ENCODE assay signal across 1 cellular context in genomic region chr3:172537521-172538158, GRCh38.
TF ChIP-seq lines count a peak whose summit lies in the region.

No MANE protein-coding gene starts in this region.

TF ChIP-seq in K562, 482 proteins besides CTCF, POLR2A, EP300 and RAD21:
- TF ChIP-seq ZNF592 (IDR thresholded peaks at IDR 0.05) (peak; percentile 67), ZBTB12 (CRISPR knock-in tag; IDR thresholded peaks at IDR 0.05) (no peak), TEAD2 (tag; IDR thresholded peaks at IDR 0.05) (peak; percentile 56; the same call in 1 of the 2 replicates), ZNF41 (CRISPR knock-in tag; conservative IDR thresholded peaks at IDR 0.05) (0 out of 2 replicates have a peak, but pooled peaks have one; percentile 39), KLF6 (CRISPR knock-in tag; IDR thresholded peaks at IDR 0.05; ENCODE audit: borderline replicate concordance) (peak; percentile 48; the same call in 1 of the 2 replicates), PTTG1 (tag; IDR thresholded peaks at IDR 0.05; ENCODE audit: low read depth) (peak; percentile 88), PYGO2 (tag; IDR thresholded peaks at IDR 0.05) (peak; percentile 58; the same call in 1 of the 2 replicates), HNRNPUL1 (IDR thresholded peaks at IDR 0.05; ENCODE audit: low read length) (no peak), HINFP (tag; conservative IDR thresholded peaks at IDR 0.05; ENCODE audit: low read depth) (peak; percentile 64; the same call in 1 of the 2 replicates), ARHGAP35 (IDR thresholded peaks at IDR 0.05; ENCODE audit: partially characterized antibody) (no peak), DDX20 (tag; IDR thresholded peaks at IDR 0.05; ENCODE audit: low read depth) (peak; percentile 82), PHF20 (IDR thresholded peaks at IDR 0.05; ENCODE audit: partially characterized antibody) (no peak), PTRF (tag; IDR thresholded peaks at IDR 0.05) (peak; percentile 83; the same call in 1 of the 2 replicates), NR4A1 (CRISPR knock-in tag; IDR thresholded peaks at IDR 0.05) (no peak), NR4A1 (tag; IDR thresholded peaks at IDR 0.05) (peak; percentile 82), TEAD1 (CRISPR knock-in tag; IDR thresholded peaks at IDR 0.05) (0 out of 4 replicates have a peak, but pooled peaks of 1 of the 2 experiments have one; percentile 21), NR2C1 (IDR thresholded peaks at IDR 0.05) (no peak), NR2C1 (tag; IDR thresholded peaks at IDR 0.05) (peak; percentile 76), MEF2D (tag; conservative IDR thresholded peaks at IDR 0.05; ENCODE audit: low read depth) (0 out of 2 replicates have a peak, but pooled peaks have one; percentile 18), ILK (tag; IDR thresholded peaks at IDR 0.05; ENCODE audit: borderline replicate concordance, low read depth) (peak; percentile 59; the same call in 1 of the 2 replicates), CREB3 (tag; conservative IDR thresholded peaks at IDR 0.05; ENCODE audit: low read depth) (0 out of 2 replicates have a peak, but pooled peaks have one; percentile 57), IRF9 (tag; IDR thresholded peaks at IDR 0.05) (0 out of 2 replicates have a peak, but pooled peaks have one; percentile 19)
